8 cellular contexts compared by ENCODE assay signal in genomic region chr12:63151898-63152700, GRCh38. TPM values are rescaled to one million over a fixed set of nuclear protein-coding genes. Genes with fewer than 3 reads are reported as not detected.
DNase-seq lines count a peak whose midpoint lies in the region; ATAC-seq and TF ChIP-seq lines count a peak whose summit lies in the region.

No MANE protein-coding gene starts in this region.

- H3K9me2 ChIP-seq in OCI-LY1 (ENCODE audit: low read depth, low read length), result no peaks in the 10 kb centered on the region

- DNase-seq in DMS114 treated with DMSO at 0.1 percent for 48 hours (lab: John Stamatoyannopoulos, UW; ENCODE audit: unreplicated experiment) (peak; percentile 53), HL-60 (ENCODE audit: low read depth in 1 of 2, low spot score in 1 of 2) (peak in 1 of 2 experiments; percentile 40), colonic mucosa (peak; percentile 25), kidney epithelial cell (ENCODE audit: low read depth) (peak; percentile 18), stromal cell of bone marrow (ENCODE audit: low read depth) (peak; percentile 17), NCI-H1436 (lab: John Stamatoyannopoulos, UW) (no peak)

- no peak overlapping the region for H3K4me3 ChIP-seq in HL-60 (replicated peaks; ENCODE audit: insufficient read depth, low read length)
- H3K4me3 ChIP-seq in OCI-LY1 (ENCODE audit: low read depth, low read length, poor library complexity, severe bottlenecking), result no peak overlapping the region
- H3K4me3 ChIP-seq in colonic mucosa, result peak overlapping the region; percentile 39
- H3K4me3 ChIP-seq in kidney epithelial cell (ENCODE audit: low read depth, low read length), result peak overlapping the region; percentile 32

- ATAC-seq in GM19395 (IDR thresholded peaks at IDR 0.05; ENCODE audit: unreplicated experiment), result peak; percentile 80

- no peaks in the 10 kb centered on the region for H3K79me2 ChIP-seq in OCI-LY1 (ENCODE audit: insufficient read depth, low read length)

- intact Hi-C loops in colonic mucosa (cut with DNase I), result no loop called here

- H3K4me2 ChIP-seq in OCI-LY1 (ENCODE audit: low read length), result no peak overlapping the region

- H3K9me3 ChIP-seq in OCI-LY1 (ENCODE audit: low read length) (no peaks in the 10 kb centered on the region), colonic mucosa (no peaks in the 10 kb centered on the region)

- H4K20me1 ChIP-seq in OCI-LY1 (ENCODE audit: insufficient read depth, low read length), result no peaks in the 10 kb centered on the region

- TF ChIP-seq CTCF in HL-60 (IDR thresholded peaks at IDR 0.05; ENCODE audit: insufficient read depth, low read length) (peak; percentile 82), OCI-LY1 (IDR thresholded peaks at IDR 0.05; ENCODE audit: low read length) (peak; percentile 77), colonic mucosa (IDR thresholded peaks at IDR 0.05) (peak; percentile 58), kidney epithelial cell (IDR thresholded peaks at IDR 0.05; ENCODE audit: insufficient read depth, low read length, poor library complexity, severe bottlenecking) (peak; percentile 88)

- H3K36me3 ChIP-seq in OCI-LY1 (ENCODE audit: insufficient read depth, low read length) (no peaks in the 10 kb centered on the region), colonic mucosa (no peaks in the 10 kb centered on the region), kidney epithelial cell (ENCODE audit: control insufficient read depth, insufficient read depth, low read length) (no peaks in the 10 kb centered on the region)

- H3K9ac ChIP-seq in OCI-LY1 (ENCODE audit: low read length) (no peak overlapping the region), colonic mucosa (ENCODE audit: low read depth in 2 of 2, low read length in 2 of 2) (no peak overlapping the region)

- H3F3A ChIP-seq in OCI-LY1 (ENCODE audit: insufficient read depth, low read length), result no peaks in the 10 kb centered on the region

- H3K27me3 ChIP-seq in HL-60 (ENCODE audit: insufficient read depth, poor library complexity, severe bottlenecking), result peaks cover 48% of the 10 kb centered on the region
- H3K27me3 ChIP-seq in OCI-LY1 (ENCODE audit: insufficient read depth, low read length), result no peaks in the 10 kb centered on the region
- H3K27me3 ChIP-seq in colonic mucosa, result peaks cover 29% of the 10 kb centered on the region
- peaks cover 26% of the 10 kb centered on the region for H3K27me3 ChIP-seq in kidney epithelial cell (ENCODE audit: control insufficient read depth, insufficient read depth, low read length)

- H3K4me1 ChIP-seq in OCI-LY1 (ENCODE audit: insufficient read depth, low read length, severe bottlenecking) (no peaks in the 10 kb centered on the region), colonic mucosa (no peaks in the 10 kb centered on the region)

- H3K27ac ChIP-seq in HL-60 (replicated peaks), result no peak overlapping the region
- no peak overlapping the region for H3K27ac ChIP-seq in OCI-LY1 (ENCODE audit: low read depth, low read length, poor library complexity, severe bottlenecking)
- no peak overlapping the region for H3K27ac ChIP-seq in colonic mucosa

- no peak overlapping the region for H2AFZ ChIP-seq in OCI-LY1 (ENCODE audit: low read length)

RNA-seq across cellular contexts. Expression of gene AVPR1A, which starts 1.1 kb away (rescaled TPM):
- total RNA-seq in colonic mucosa (under 1 TPM; 0.17 to 0.37 TPM), kidney epithelial cell (0.13 and 0.14 TPM in 2 replicates)

Comparison
In these comparisons a context has a peak if more than half of its experiments do, and no peak if none do; other contexts are left out.
1. H3K4me3 ChIP-seq: peak in colonic mucosa (single experiment) and kidney epithelial cell (single experiment); none in HL-60 (single experiment) and OCI-LY1 (single experiment).
2. Peak in every context shown above with its lines, with median percentiles within 50 percentile points of each other: CTCF ChIP-seq.